ENCODE assay signal across 8 cellular contexts in the genomic region with DNA sequence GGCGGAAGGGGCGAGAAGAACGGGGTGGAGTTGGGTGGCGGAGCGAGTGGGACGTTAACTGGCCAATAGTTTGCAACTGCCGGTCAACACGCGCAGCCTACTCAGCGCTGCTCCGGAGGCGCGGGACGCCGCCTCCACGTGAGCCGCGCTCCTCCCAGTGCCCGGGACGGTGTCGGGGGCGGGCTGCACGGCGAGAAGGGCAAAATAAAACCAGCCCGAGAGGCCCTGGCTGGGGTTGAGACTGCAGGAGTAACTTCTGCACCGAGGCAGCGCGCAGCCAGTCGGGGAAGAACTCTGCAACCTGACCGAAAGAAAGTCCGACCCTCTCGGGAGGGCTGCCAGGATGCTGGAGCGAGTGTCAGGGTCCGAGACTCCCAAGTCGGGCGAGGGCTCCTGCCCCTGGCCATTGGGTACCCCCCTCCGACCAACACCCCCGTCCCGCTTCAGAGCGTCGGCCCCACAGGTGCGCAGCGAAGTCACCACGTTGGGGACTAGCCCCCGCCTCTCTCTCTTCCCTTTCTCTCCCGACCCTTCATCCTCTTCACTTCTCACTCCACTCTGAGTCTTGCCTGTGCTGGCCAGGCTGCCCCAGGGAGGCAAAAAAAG. TPM values are rescaled to one million over a fixed set of nuclear protein-coding genes. Genes with fewer than 3 reads are reported as not detected.
DNase-seq lines count a peak whose midpoint lies in the region; ATAC-seq and TF ChIP-seq lines count a peak whose summit lies in the region.

No MANE protein-coding gene starts in this region.

- in situ Hi-C loops in HAP-1 (cut with MboI; ENCODE audit: low sequenced_read_pairs): no loop called here

- H3K4me3 ChIP-seq in HUES48 (ENCODE audit: low read depth, low read length) (peak overlapping the region; percentile 74), adrenal gland (peak overlapping the region in 2 of 4 donors; percentile 13 to 54), smooth muscle cell (peak overlapping the region; percentile 75), HAP-1 (no peak overlapping the region)

- peak overlapping the region; percentile 96 for H2AFZ ChIP-seq in smooth muscle cell (ENCODE audit: low read depth)

- TF ChIP-seq POLR2A in adrenal gland (IDR thresholded peaks at IDR 0.05): no peak

- H3K36me3 ChIP-seq in HUES48 (ENCODE audit: control insufficient read depth, insufficient read depth, low read length): no peaks in the 10 kb centered on the region
- no peaks in the 10 kb centered on the region for H3K36me3 ChIP-seq in adrenal gland (replicated peaks in 1 of 2)
- no peaks in the 10 kb centered on the region for H3K36me3 ChIP-seq in smooth muscle cell (ENCODE audit: low read depth)
- no peaks in the 10 kb centered on the region for H3K36me3 ChIP-seq in HAP-1 (replicated peaks)

- H3K4me1 ChIP-seq in HUES48 (ENCODE audit: control insufficient read depth, insufficient read depth, low read length): peaks cover 13% of the 10 kb centered on the region
- H3K4me1 ChIP-seq in adrenal gland (replicated peaks in 1 of 2): no peaks in the 10 kb centered on the region
- H3K4me1 ChIP-seq in smooth muscle cell (ENCODE audit: low read depth): peaks cover 17% of the 10 kb centered on the region
- peaks cover 12% of the 10 kb centered on the region for H3K4me1 ChIP-seq in HAP-1

- no peak overlapping the region for H3K27ac ChIP-seq in HUES48 (ENCODE audit: low read depth, low read length)
- no peak overlapping the region for H3K27ac ChIP-seq in adrenal gland
- no peak overlapping the region for H3K27ac ChIP-seq in smooth muscle cell (ENCODE audit: low read depth)

- no peak for TF ChIP-seq CTCF in adrenal gland (IDR thresholded peaks at IDR 0.05)
- no peak for TF ChIP-seq CTCF in smooth muscle cell (IDR thresholded peaks at IDR 0.05; ENCODE audit: borderline replicate concordance, insufficient read depth, poor library complexity, severe bottlenecking)

- H3K27me3 ChIP-seq in HUES48 (ENCODE audit: control insufficient read depth, insufficient read depth, low read length) (peaks cover 16% of the 10 kb centered on the region), adrenal gland (no peaks in the 10 kb centered on the region), smooth muscle cell (ENCODE audit: low read depth) (peaks cover 39% of the 10 kb centered on the region), HAP-1 (ENCODE audit: low read depth) (no peaks in the 10 kb centered on the region)

- no peaks in the 10 kb centered on the region for H3F3A ChIP-seq in smooth muscle cell (ENCODE audit: low read depth)

- no peaks in the 10 kb centered on the region for H3K79me2 ChIP-seq in smooth muscle cell (ENCODE audit: low read depth)

- 2 to 7% (median 5%) methylated on average over 7 to 46 of the region's 46 CpGs for WGBS in adrenal gland, 4 donors
- WGBS in smooth muscle cell (ENCODE audit: low lambda C conversion rate): under 1% methylated on average over 43 of the region's 46 CpGs

- H3K4me2 ChIP-seq in smooth muscle cell: peak overlapping the region; percentile 97

- no peaks in the 10 kb centered on the region for H4K20me1 ChIP-seq in smooth muscle cell (ENCODE audit: low read depth)

- peak in 5 of 7 donors; percentile 25 to 50 (median 31) for DNase-seq in adrenal gland
- DNase-seq in islet precursor cell: peak; percentile 81
- no peak for DNase-seq in smooth muscle cell (lab: John Stamatoyannopoulos, UW; ENCODE audit: unreplicated experiment)
- DNase-seq in putamen (ENCODE audit: low spot score): no peak
- no peak for DNase-seq in midbrain (lab: John Stamatoyannopoulos, UW)
- no peak for DNase-seq in HAP-1 (ENCODE audit: low spot score in 2 of 2)

- intact Hi-C loops in adrenal gland (cut with DNase I): no loop called here

- peak overlapping the region; percentile 7; the same call in 1 of the 2 replicates for H3K9ac ChIP-seq in HUES48 (ENCODE audit: low read depth, low read length)
- H3K9ac ChIP-seq in smooth muscle cell (ENCODE audit: low read depth): no peak overlapping the region

- ATAC-seq in HG02852 (IDR thresholded peaks at IDR 0.05; ENCODE audit: unreplicated experiment): no peak

- H3K9me3 ChIP-seq in HUES48 (ENCODE audit: control insufficient read depth, insufficient read depth, low read length) (no peaks in the 10 kb centered on the region), adrenal gland (replicated peaks in 1 of 3) (no peaks in the 10 kb centered on the region), smooth muscle cell (replicated peaks; ENCODE audit: low read depth) (no peaks in the 10 kb centered on the region), HAP-1 (no peaks in the 10 kb centered on the region)

RNA-seq across cellular contexts. Expression of a gene that starts 25.1 kb away (rescaled TPM):
- total RNA-seq in adrenal gland: 1 to 10 TPM in 3 of 8 donors, under 1 TPM in 4, not detected in 1; 0.28 to 2.1 (median 0.94) TPM
- polyA plus RNA-seq in adrenal gland: 1 to 10 TPM in 1 of 3 donors, under 1 TPM in 2; 0.24 to 1.3 (median 0.24) TPM
- total RNA-seq in smooth muscle cell: 3.5 and 5.6 TPM in 2 replicates
- 2.3 TPM in 1 of 2 replicates, not detected in the other for polyA plus RNA-seq in smooth muscle cell

Comparison
In these comparisons a context has a peak if more than half of its experiments do, and no peak if none do; other contexts are left out.
1. DNase-seq: peak in adrenal gland (5 of 7) and islet precursor cell (single experiment); none in smooth muscle cell (single experiment), putamen (single experiment), midbrain (single experiment) and HAP-1 (0 of 2).